In the genomic region with DNA sequence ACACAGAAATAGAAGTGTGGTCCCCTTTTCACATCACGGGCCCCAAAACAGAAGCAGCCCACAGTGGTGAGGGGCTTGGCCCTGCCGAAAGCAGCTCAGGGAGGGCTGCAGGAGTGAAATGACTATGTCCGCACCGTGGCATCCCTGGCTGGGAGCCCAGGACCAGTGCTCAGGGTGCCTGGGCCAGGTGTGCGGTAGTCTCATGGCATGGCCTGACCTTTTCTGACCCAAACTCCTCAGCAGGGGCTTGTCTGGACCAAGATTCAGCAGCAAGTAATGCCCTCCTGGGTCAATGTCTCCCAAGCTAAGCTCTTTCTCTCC, we compare ENCODE assay signal across 21 cellular contexts.
"Had no signal": no experiment of that assay in that cellular context is flagged by ENCODE, and none has a peak within 500 bp of the region (broad histone marks: within the 10 kb centered on the region; RNA-seq: fewer than 3 reads in every experiment).

No MANE protein-coding gene starts in this region.

- H3K4me3 Mint-ChIP-seq: dendritic cell treated with granulocyte-macrophage colony-stimulating factor and Interleukin-4, amounts not matched to agents 40 ng/mL and 50 ng/mL, for 4 days; effector memory CD8-positive, alpha-beta T cell; memory B cell; naive thymus-derived CD4-positive, alpha-beta T cell; nephron progenitor cell had no signal

- H3K27me3 ChIP-seq: thyroid gland, upper lobe of left lung, uterus had no signal

- H3K4me3 ChIP-seq: esophagus squamous epithelium, left ventricle myocardium inferior, lower lobe of right lung, spleen, suprapubic skin, thyroid gland, upper lobe of left lung, uterus had no signal

- H3K27ac Mint-ChIP-seq: dendritic cell treated with granulocyte-macrophage colony-stimulating factor and Interleukin-4, amounts not matched to agents 40 ng/mL and 50 ng/mL, for 4 days; effector memory CD8-positive, alpha-beta T cell; memory B cell; naive thymus-derived CD4-positive, alpha-beta T cell; nephron progenitor cell had no signal

- H3K4me1 Mint-ChIP-seq: memory B cell; naive thymus-derived CD4-positive, alpha-beta T cell had no signal

- H3K36me3 ChIP-seq: esophagus squamous epithelium, left ventricle myocardium inferior, lower lobe of right lung, spleen, suprapubic skin, thyroid gland, upper lobe of left lung, uterus had no signal

- H3K27ac ChIP-seq: esophagus squamous epithelium, left ventricle myocardium inferior, lower lobe of right lung, spleen, suprapubic skin, thyroid gland, upper lobe of left lung, uterus had no signal

- H3K4me1 ChIP-seq: esophagus squamous epithelium, left ventricle myocardium inferior, lower lobe of right lung, spleen, thyroid gland, upper lobe of left lung, uterus had no signal

- H3K9me3 ChIP-seq: lower lobe of right lung, thyroid gland, uterus had no signal

- ATAC-seq: effector memory CD8-positive, alpha-beta T cell; left cardiac atrium; lower lobe of right lung; naive thymus-derived CD4-positive, alpha-beta T cell; sciatic nerve; stimulated activated naive CD8-positive, alpha-beta T cell treated with anti-CD3 and anti-CD28 coated beads, Interleukin-15, Interleukin-2, amounts not matched to agents 100 U/mL and 50 U/mL, for 24 hours had no signal

- DNase-seq: effector memory CD8-positive, alpha-beta T cell; esophagus squamous epithelium; foreskin fibroblast; kidney; left cardiac atrium; left ventricle myocardium inferior; lower lobe of right lung; naive thymus-derived CD4-positive, alpha-beta T cell; nephron progenitor cell; spleen; stimulated activated CD4-positive, alpha-beta T cell treated with anti-CD3 and anti-CD28 coated beads, Interleukin-15, amount 100 ng/mL, for 24 hours; stimulated activated CD4-positive, alpha-beta T cell treated with anti-CD3 and anti-CD28 coated beads, Interleukin-1b, Interleukin-23, amount 100 ng/mL, for 48 hours; stimulated activated CD4-positive, alpha-beta T cell treated with anti-CD3 and anti-CD28 coated beads, Interleukin-4, amount 100 ng/mL, for 4 hours; stimulated activated naive CD8-positive, alpha-beta T cell treated with anti-CD3 and anti-CD28 coated beads, Interleukin-15, Interleukin-2, amounts not matched to agents 100 U/mL and 50 U/mL, for 24 hours; thyroid gland; upper lobe of left lung; uterus had no signal
